ENCODE assay signal across 25 cellular contexts in the genomic region with DNA sequence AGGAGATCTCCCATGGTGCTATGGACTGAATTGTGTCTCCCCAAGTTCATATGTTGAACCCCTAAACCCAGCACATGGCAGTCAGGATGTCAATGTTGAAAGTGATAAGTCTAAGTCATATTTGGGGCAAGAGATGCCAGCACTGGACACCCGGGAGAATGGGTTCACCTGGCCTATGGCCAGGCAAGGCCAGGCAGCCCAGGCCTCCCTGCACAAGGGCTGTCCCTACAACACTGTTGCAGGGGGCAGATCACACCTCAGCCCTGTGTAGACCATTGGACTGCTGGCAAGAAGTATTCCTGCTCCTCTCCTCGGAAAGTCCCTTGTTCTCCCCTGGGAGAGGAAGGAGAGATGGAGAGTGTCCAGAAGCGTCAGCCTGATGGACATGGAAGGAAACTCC.
"Had no signal": no experiment of that assay in that cellular context is flagged by ENCODE, and none has a peak within 500 bp of the region (broad histone marks: within the 10 kb centered on the region; RNA-seq: fewer than 3 reads in every experiment).

No MANE protein-coding gene starts in this region.

- H3K4me3 Mint-ChIP-seq: activated B cell treated with CpG ODN at 0.5 μM for 24 hours; activated CD4-positive, alpha-beta T cell treated with anti-CD3 and anti-CD28 coated beads, Interleukin-2, amount 10 ng/mL, durations not matched to agents 24 days and 14 days; activated naive CD4-positive, alpha-beta T cell treated with anti-CD3 and anti-CD28 coated beads, Interleukin-2, amount 50 U/mL, for 24 hours; activated T-cell treated with anti-CD3 and anti-CD28 coated beads, Interleukin-2, amount 50 U/mL, for 24 hours; activated T-helper 1 cell treated with anti-CD3 and anti-CD28 coated beads, Interleukin-12 subunit alpha, Interleukin-12 subunit beta, Interleukin-2, Interleukin-4 antibody, amounts not matched to agents 30 ng/mL and 10 ng/mL and 1 ng/mL, durations not matched to agents 14 hours and 24 hours and 36 hours; T-helper 2 cell treated with Interferon-gamma antibody and Interleukin-4, amounts not matched to agents 5 μg/mL and 100 μg/mL, for 36 hours had no signal

- H3K9me3 Mint-ChIP-seq: activated B cell treated with CpG ODN at 0.5 μM for 24 hours; activated CD4-positive, alpha-beta T cell treated with anti-CD3 and anti-CD28 coated beads, Interleukin-2, amount 10 ng/mL, durations not matched to agents 24 days and 14 days; activated naive CD4-positive, alpha-beta T cell treated with anti-CD3 and anti-CD28 coated beads, Interleukin-2, amount 50 U/mL, for 24 hours; activated T-cell treated with anti-CD3 and anti-CD28 coated beads, Interleukin-2, amount 50 U/mL, for 24 hours; activated T-helper 1 cell treated with anti-CD3 and anti-CD28 coated beads, Interleukin-12 subunit alpha, Interleukin-12 subunit beta, Interleukin-2, Interleukin-4 antibody, amounts not matched to agents 30 ng/mL and 10 ng/mL and 1 ng/mL, durations not matched to agents 14 hours and 24 hours and 36 hours; T-helper 2 cell treated with Interferon-gamma antibody and Interleukin-4, amounts not matched to agents 5 μg/mL and 100 μg/mL, for 36 hours had no signal

- H3K27me3 Mint-ChIP-seq: activated B cell treated with CpG ODN at 0.5 μM for 24 hours; activated naive CD4-positive, alpha-beta T cell treated with anti-CD3 and anti-CD28 coated beads, Interleukin-2, amount 50 U/mL, for 24 hours; activated T-cell treated with anti-CD3 and anti-CD28 coated beads, Interleukin-2, amount 50 U/mL, for 24 hours had no signal

- H3K27ac Mint-ChIP-seq: activated B cell treated with CpG ODN at 0.5 μM for 24 hours; activated CD4-positive, alpha-beta T cell treated with anti-CD3 and anti-CD28 coated beads, Interleukin-2, amount 10 ng/mL, durations not matched to agents 24 days and 14 days; activated naive CD4-positive, alpha-beta T cell treated with anti-CD3 and anti-CD28 coated beads, Interleukin-2, amount 50 U/mL, for 24 hours; activated T-cell treated with anti-CD3 and anti-CD28 coated beads, Interleukin-2, amount 50 U/mL, for 24 hours; activated T-helper 1 cell treated with anti-CD3 and anti-CD28 coated beads, Interleukin-12 subunit alpha, Interleukin-12 subunit beta, Interleukin-2, Interleukin-4 antibody, amounts not matched to agents 30 ng/mL and 10 ng/mL and 1 ng/mL, durations not matched to agents 14 hours and 24 hours and 36 hours; T-helper 2 cell treated with Interferon-gamma antibody and Interleukin-4, amounts not matched to agents 5 μg/mL and 100 μg/mL, for 36 hours had no signal

- H3K36me3 Mint-ChIP-seq: activated naive CD4-positive, alpha-beta T cell treated with anti-CD3 and anti-CD28 coated beads, Interleukin-2, amount 50 U/mL, for 24 hours had no signal

- DNase-seq: activated B cell treated with CpG ODN at 0.5 μM for 24 hours; activated CD4-positive, alpha-beta T cell treated with anti-CD3 and anti-CD28 coated beads for 1 hour; activated CD4-positive, alpha-beta T cell treated with anti-CD3 and anti-CD28 coated beads, Interleukin-2, amount 10 ng/mL, durations not matched to agents 24 days and 14 days; activated CD4-positive, alpha-beta T cell treated with anti-CD3 and anti-CD28 coated beads, Interleukin-2, amount 50 U/mL, for 48 hours; activated effector memory CD4-positive, alpha-beta T cell treated with Interleukin-2 at 50 U/mL for 16 hours; activated naive CD4-positive, alpha-beta T cell; activated T-cell treated with anti-CD3 and anti-CD28 coated beads, Interleukin-2, amount 50 U/mL, for 24 hours; brain microvascular endothelial cell; cerebellar nuclear complex; MG63; MV-4-11; NCI-H1092 treated with DMSO at 0.1 percent for 48 hours; NCI-H1436; NCI-H1694 treated with DMSO at 0.1 percent for 48 hours; NCI-H345; NCI-H69; NK-92 treated with Interleukin-12 subunit alpha and Interleukin-12 subunit beta, amount 100 ng/mL, for 24 hours; SHP77; SW 1271 had no signal

- H3K4me1 Mint-ChIP-seq: activated B cell treated with CpG ODN at 0.5 μM for 24 hours; activated CD4-positive, alpha-beta T cell treated with anti-CD3 and anti-CD28 coated beads, Interleukin-2, amount 10 ng/mL, durations not matched to agents 24 days and 14 days; activated naive CD4-positive, alpha-beta T cell treated with anti-CD3 and anti-CD28 coated beads, Interleukin-2, amount 50 U/mL, for 24 hours had no signal

- H3K4me3 ChIP-seq: cardiac muscle cell, MG63, SJSA1 had no signal

- ATAC-seq: SK-N-SH treated with all-trans-retinoic acid at 6 μM for 48 hours had no signal
